Comparison of ENCODE assay signal across 1 cellular context in the genomic region with DNA sequence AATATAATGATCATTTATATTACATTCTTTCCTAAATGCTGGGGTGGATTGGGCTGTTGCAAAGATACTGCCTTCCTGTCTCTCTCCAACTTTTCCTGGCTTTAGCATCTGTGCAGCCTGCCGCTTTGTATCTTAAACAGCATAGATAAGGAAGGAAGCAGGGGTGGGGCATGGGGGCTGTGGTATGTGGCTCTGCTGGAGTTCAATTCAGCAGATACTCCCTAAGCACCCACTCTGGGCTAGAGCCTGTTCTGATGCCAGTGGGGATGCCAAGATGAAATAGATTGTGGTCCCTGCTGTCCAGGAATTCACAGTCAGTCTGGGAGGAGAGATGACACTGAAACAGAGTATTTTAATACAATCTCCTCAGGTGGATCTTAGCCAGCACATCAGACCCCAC.
TF ChIP-seq lines count a peak whose summit lies in the region.

No MANE protein-coding gene starts in this region.

TF ChIP-seq in SK-N-SH treated with all-trans-retinoic acid at 6 μM for 48 hours, 23 proteins besides CTCF, POLR2A, EP300 and RAD21 (continued from another document):
- TF ChIP-seq, protein P1, sequence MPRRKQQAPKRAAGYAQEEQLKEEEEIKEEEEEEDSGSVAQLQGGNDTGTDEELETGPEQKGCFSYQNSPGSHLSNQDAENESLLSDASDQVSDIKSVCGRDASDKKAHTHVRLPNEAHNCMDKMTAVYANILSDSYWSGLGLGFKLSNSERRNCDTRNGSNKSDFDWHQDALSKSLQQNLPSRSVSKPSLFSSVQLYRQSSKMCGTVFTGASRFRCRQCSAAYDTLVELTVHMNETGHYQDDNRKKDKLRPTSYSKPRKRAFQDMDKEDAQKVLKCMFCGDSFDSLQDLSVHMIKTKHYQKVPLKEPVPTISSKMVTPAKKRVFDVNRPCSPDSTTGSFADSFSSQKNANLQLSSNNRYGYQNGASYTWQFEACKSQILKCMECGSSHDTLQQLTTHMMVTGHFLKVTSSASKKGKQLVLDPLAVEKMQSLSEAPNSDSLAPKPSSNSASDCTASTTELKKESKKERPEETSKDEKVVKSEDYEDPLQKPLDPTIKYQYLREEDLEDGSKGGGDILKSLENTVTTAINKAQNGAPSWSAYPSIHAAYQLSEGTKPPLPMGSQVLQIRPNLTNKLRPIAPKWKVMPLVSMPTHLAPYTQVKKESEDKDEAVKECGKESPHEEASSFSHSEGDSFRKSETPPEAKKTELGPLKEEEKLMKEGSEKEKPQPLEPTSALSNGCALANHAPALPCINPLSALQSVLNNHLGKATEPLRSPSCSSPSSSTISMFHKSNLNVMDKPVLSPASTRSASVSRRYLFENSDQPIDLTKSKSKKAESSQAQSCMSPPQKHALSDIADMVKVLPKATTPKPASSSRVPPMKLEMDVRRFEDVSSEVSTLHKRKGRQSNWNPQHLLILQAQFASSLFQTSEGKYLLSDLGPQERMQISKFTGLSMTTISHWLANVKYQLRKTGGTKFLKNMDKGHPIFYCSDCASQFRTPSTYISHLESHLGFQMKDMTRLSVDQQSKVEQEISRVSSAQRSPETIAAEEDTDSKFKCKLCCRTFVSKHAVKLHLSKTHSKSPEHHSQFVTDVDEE (CRISPR knock-in tag; IDR thresholded peaks at IDR 0.05), result no peak
- TF ChIP-seq, protein P2, sequence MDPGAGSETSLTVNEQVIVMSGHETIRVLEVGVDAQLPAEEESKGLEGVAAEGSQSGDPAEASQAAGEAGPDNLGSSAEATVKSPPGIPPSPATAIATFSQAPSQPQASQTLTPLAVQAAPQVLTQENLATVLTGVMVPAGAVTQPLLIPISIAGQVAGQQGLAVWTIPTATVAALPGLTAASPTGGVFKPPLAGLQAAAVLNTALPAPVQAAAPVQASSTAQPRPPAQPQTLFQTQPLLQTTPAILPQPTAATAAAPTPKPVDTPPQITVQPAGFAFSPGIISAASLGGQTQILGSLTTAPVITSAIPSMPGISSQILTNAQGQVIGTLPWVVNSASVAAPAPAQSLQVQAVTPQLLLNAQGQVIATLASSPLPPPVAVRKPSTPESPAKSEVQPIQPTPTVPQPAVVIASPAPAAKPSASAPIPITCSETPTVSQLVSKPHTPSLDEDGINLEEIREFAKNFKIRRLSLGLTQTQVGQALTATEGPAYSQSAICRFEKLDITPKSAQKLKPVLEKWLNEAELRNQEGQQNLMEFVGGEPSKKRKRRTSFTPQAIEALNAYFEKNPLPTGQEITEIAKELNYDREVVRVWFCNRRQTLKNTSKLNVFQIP (CRISPR knock-in tag; IDR thresholded peaks at IDR 0.05; ENCODE audit: borderline replicate concordance, low read depth), result no peak
- TF ChIP-seq ZNF70 (CRISPR knock-in tag; IDR thresholded peaks at IDR 0.05) (no peak), ZFP3 (CRISPR knock-in tag; IDR thresholded peaks at IDR 0.05) (no peak), ESRRG (CRISPR knock-in tag; IDR thresholded peaks at IDR 0.05) (no peak), ZFP30 (CRISPR knock-in tag; IDR thresholded peaks at IDR 0.05) (no peak), ZNF8 (CRISPR knock-in tag; IDR thresholded peaks at IDR 0.05) (peak; percentile 62)
- TF ChIP-seq, protein P3, sequence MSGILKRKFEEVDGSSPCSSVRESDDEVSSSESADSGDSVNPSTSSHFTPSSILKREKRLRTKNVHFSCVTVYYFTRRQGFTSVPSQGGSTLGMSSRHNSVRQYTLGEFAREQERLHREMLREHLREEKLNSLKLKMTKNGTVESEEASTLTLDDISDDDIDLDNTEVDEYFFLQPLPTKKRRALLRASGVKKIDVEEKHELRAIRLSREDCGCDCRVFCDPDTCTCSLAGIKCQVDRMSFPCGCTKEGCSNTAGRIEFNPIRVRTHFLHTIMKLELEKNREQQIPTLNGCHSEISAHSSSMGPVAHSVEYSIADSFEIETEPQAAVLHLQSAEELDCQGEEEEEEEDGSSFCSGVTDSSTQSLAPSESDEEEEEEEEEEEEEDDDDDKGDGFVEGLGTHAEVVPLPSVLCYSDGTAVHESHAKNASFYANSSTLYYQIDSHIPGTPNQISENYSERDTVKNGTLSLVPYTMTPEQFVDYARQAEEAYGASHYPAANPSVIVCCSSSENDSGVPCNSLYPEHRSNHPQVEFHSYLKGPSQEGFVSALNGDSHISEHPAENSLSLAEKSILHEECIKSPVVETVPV (CRISPR knock-in tag; IDR thresholded peaks at IDR 0.05), result no peak
- TF ChIP-seq, protein P4, sequence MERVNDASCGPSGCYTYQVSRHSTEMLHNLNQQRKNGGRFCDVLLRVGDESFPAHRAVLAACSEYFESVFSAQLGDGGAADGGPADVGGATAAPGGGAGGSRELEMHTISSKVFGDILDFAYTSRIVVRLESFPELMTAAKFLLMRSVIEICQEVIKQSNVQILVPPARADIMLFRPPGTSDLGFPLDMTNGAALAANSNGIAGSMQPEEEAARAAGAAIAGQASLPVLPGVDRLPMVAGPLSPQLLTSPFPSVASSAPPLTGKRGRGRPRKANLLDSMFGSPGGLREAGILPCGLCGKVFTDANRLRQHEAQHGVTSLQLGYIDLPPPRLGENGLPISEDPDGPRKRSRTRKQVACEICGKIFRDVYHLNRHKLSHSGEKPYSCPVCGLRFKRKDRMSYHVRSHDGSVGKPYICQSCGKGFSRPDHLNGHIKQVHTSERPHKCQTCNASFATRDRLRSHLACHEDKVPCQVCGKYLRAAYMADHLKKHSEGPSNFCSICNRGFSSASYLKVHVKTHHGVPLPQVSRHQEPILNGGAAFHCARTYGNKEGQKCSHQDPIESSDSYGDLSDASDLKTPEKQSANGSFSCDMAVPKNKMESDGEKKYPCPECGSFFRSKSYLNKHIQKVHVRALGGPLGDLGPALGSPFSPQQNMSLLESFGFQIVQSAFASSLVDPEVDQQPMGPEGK (CRISPR knock-in tag; IDR thresholded peaks at IDR 0.05; ENCODE audit: borderline replicate concordance), result no peak
